ENCODE assay signal across 8 cellular contexts in genomic region chr9:131668439-131669233, GRCh38.
A peak's percentile ranks its signal among the peaks of the same experiment; 100 is the strongest.
DNase-seq lines count a peak whose midpoint lies in the region; ATAC-seq and TF ChIP-seq lines count a peak whose summit lies in the region.

No MANE protein-coding gene starts in this region.

- no peak for TF ChIP-seq CTCF in left ventricle myocardium inferior (IDR thresholded peaks at IDR 0.05; ENCODE audit: borderline replicate concordance)
- TF ChIP-seq CTCF in PC-9 (conservative IDR thresholded peaks at IDR 0.05), result no peak

- CTCF ChIA-PET in PC-9 (lab: Charles Lee), result interaction anchor here (0.6 kb wide), 1 partner anchor 85 kb away, joined by 3 read pairs; no protein-coding TSS in a partner anchor

- no peak overlapping the region for H2AFZ ChIP-seq in PC-9

- H3K36me3 ChIP-seq in left ventricle myocardium inferior, result no peaks in the 10 kb centered on the region
- H3K36me3 ChIP-seq in PC-9 (ENCODE audit: low read depth), result no peaks in the 10 kb centered on the region

- peak overlapping the region; percentile 86 for H3K27ac ChIP-seq in left ventricle myocardium inferior (replicated peaks)
- H3K27ac ChIP-seq in PC-9, result no peak overlapping the region

- POLR2A ChIA-PET in PC-9 (lab: Charles Lee; ENCODE audit: unreplicated experiment), result interaction anchor here (0.7 kb wide), 1 partner anchor 33 kb away, joined by 6 read pairs; no protein-coding TSS in a partner anchor

- H3K27me3 ChIP-seq in left ventricle myocardium inferior (ENCODE audit: low read depth) (no peaks in the 10 kb centered on the region), PC-9 (ENCODE audit: insufficient read depth, low read depth) (no peaks in the 10 kb centered on the region)

- no peaks in the 10 kb centered on the region for H4K20me1 ChIP-seq in PC-9 (ENCODE audit: insufficient read depth)

- BruUV-seq in PC-9 (replicated peaks; lab: Mats Ljungman, UMichigan), result no TSS peak

- peaks cover 99% of the 10 kb centered on the region for H3K4me1 ChIP-seq in left ventricle myocardium inferior
- no peaks in the 10 kb centered on the region for H3K4me1 ChIP-seq in PC-9 (replicated peaks; ENCODE audit: insufficient read depth)

- H3F3A ChIP-seq in PC-9 (ENCODE audit: insufficient read depth, low read depth), result no peaks in the 10 kb centered on the region

- intact Hi-C loops in left ventricle myocardium inferior (cut with micrococcal nuclease), result no loop called here
- intact Hi-C loops in PC-9 (cut with micrococcal nuclease; ENCODE audit: unreplicated experiment), result no loop called here

- no peak overlapping the region for H3K4me2 ChIP-seq in PC-9

- peak; percentile 55 for ATAC-seq in HG02610 (IDR thresholded peaks at IDR 0.05; ENCODE audit: unreplicated experiment)

- no peaks in the 10 kb centered on the region; the same call in 1 of the 2 replicates for H3K9me2 ChIP-seq in PC-9 (ENCODE audit: insufficient read depth)

- 0 out of 2 replicates have a peak, but pooled peaks cover 2% of the 10 kb centered on the region for H3K79me2 ChIP-seq in PC-9 (ENCODE audit: low read depth)

- DNase-seq in Daoy (ENCODE audit: low read depth) (peak; percentile 86), OCI-M1 (lab: John Stamatoyannopoulos, UW) (peak; percentile 48), activated gamma-delta T cell (lab: John Stamatoyannopoulos, UW) (peak; percentile 46), left ventricle myocardium inferior (no peak), NCI-H128 (lab: John Stamatoyannopoulos, UW; ENCODE audit: unreplicated experiment) (no peak), PC-9 (no peak)
- peak; percentile 45 to 47 for DNase-seq in stimulated activated CD4-positive, alpha-beta T cell treated with anti-CD3 and anti-CD28 coated beads, Interleukin-15, amount 100 ng/mL, for 1 hour (ENCODE audit: low read depth in 1 of 2, low spot score in 1 of 2)

- H3K4me3 ChIP-seq in left ventricle myocardium inferior, result peak overlapping the region; percentile 0
- no peak overlapping the region for H3K4me3 ChIP-seq in PC-9

- no peaks in the 10 kb centered on the region for H3K9me3 ChIP-seq in left ventricle myocardium inferior (replicated peaks)
- no peaks in the 10 kb centered on the region for H3K9me3 ChIP-seq in PC-9 (ENCODE audit: insufficient read depth, low read depth)

Comparison
In these comparisons a context has a peak if more than half of its experiments do, and no peak if none do; other contexts are left out.
1. DNase-seq: peak in Daoy (single experiment), OCI-M1 (single experiment), activated gamma-delta T cell (single experiment) and stimulated activated CD4-positive, alpha-beta T cell treated with anti-CD3 and anti-CD28 coated beads, Interleukin-15, amount 100 ng/mL, for 1 hour (2 of 2); none in left ventricle myocardium inferior (single experiment), NCI-H128 (single experiment) and PC-9 (0 of 2).